In the genomic region with DNA sequence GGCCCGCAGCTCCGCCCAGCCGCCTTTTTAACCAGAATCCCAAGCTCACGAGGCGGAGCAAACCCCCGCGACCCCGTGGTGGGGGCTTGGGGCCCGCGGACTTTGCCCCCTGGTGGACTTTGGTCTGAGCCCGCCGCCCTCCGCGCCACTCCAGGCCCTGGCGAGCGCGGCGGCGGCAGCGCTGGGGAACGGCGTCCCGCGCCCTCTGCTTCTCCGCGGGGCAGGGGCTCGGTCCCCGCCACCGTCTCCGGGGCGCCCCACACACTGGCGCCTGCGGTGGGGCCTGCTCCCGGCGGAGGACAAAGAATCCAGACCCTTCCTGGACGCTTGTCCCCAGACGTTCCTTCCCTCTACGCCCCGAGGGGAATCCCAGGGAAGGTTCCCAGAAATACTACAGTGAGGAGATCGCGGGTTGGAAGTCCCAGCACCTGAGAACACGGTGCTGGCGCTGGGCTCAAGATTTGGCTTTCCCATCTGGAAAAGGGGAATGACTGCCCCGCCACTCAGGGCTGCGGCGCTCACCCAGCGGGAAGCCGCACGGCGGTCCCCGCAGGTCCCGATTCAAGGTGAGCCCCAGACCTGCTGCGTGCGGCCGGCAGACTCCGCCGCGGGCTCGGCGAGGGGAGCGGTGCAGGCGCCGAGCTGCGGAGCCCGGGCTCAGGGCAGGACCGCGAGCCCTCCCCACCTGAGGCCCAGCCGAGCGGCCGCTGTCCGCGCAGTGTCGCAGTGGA, we compare ENCODE assay signal across 8 cellular contexts. TPM values are rescaled to one million over a fixed set of nuclear protein-coding genes. Genes with fewer than 3 reads are reported as not detected.
DNase-seq lines count a peak whose midpoint lies in the region; ATAC-seq and TF ChIP-seq lines count a peak whose summit lies in the region.

HAAO (minus strand) TSS at position 1 of the 731 bp plus-strand sequence. CDS start 47 bp downstream, outside the sequence.

- H3K27me3 ChIP-seq in adipocyte (replicated peaks; ENCODE audit: control insufficient read depth, insufficient read depth, low read length) (peaks cover 22% of the 10 kb centered on the region), iPS-15b (ENCODE audit: control insufficient read depth, insufficient read depth, low read length) (peaks cover 14% of the 10 kb centered on the region), PC-3 (ENCODE audit: low read length) (no peaks in the 10 kb centered on the region)

- H3K79me2 ChIP-seq in PC-3 (ENCODE audit: low read length), result no peaks in the 10 kb centered on the region

- no peak within 1 kb of the TSS for H2AFZ ChIP-seq in PC-3 (ENCODE audit: low read length)

- no peaks in the 10 kb centered on the region for H3K9me2 ChIP-seq in PC-3 (replicated peaks; ENCODE audit: low read length)

- ATAC-seq in HG02870 (IDR thresholded peaks at IDR 0.05; ENCODE audit: unreplicated experiment), result peak; percentile 17
- no peak for ATAC-seq in PC-3

- H3K27ac ChIP-seq in PC-3 (ENCODE audit: low read length), result no peak within 1 kb of the TSS

- POLR2A ChIA-PET in PC-3 (lab: Charles Lee; ENCODE audit: unreplicated experiment), result no interaction called here

- H3F3A ChIP-seq in PC-3 (ENCODE audit: low read length, unreplicated experiment), result no peaks in the 10 kb centered on the region

- H3K9me3 ChIP-seq in adipocyte (ENCODE audit: control insufficient read depth, low read length) (no peaks in the 10 kb centered on the region), iPS-15b (ENCODE audit: control insufficient read depth, insufficient read depth, low read length) (no peaks in the 10 kb centered on the region), PC-3 (ENCODE audit: low read length) (no peaks in the 10 kb centered on the region)

- H3K36me3 ChIP-seq in adipocyte (ENCODE audit: control insufficient read depth, insufficient read depth, low read length, severe bottlenecking) (no peaks in the 10 kb centered on the region), iPS-15b (ENCODE audit: control insufficient read depth, insufficient read depth, low read length) (no peaks in the 10 kb centered on the region), PC-3 (ENCODE audit: low read depth, low read length) (no peaks in the 10 kb centered on the region)

- CTCF ChIA-PET in PC-3 (lab: Charles Lee), result no interaction called here

- no TSS peak for BruUV-seq in PC-3 (replicated peaks; lab: Mats Ljungman, UMichigan)

- H3K4me3 ChIP-seq in adipocyte (ENCODE audit: low read length), result peak within 1 kb of the TSS; percentile 72
- peak within 1 kb of the TSS; percentile 75 for H3K4me3 ChIP-seq in iPS-15b (ENCODE audit: low read depth, low read length)
- peak within 1 kb of the TSS; percentile 42 for H3K4me3 ChIP-seq in skeletal muscle cell (ENCODE audit: low read depth, low read length)
- H3K4me3 ChIP-seq in PC-3 (ENCODE audit: low read length), result no peak within 1 kb of the TSS

- DNase-seq in NOMO-1 treated with dmso at 0.1 percent for 144 hours (lab: John Stamatoyannopoulos, UW; ENCODE audit: unreplicated experiment), result peak; percentile 50
- DNase-seq in NOMO-1 treated with DMSO at 0.1 percent for 48 hours (lab: John Stamatoyannopoulos, UW; ENCODE audit: unreplicated experiment), result no peak
- DNase-seq in adipocyte (ENCODE audit: low read depth), result no peak
- no peak for DNase-seq in skeletal muscle cell (ENCODE audit: low read depth)
- no peak for DNase-seq in PC-3
- no peak for DNase-seq in cerebellar nuclear complex (lab: John Stamatoyannopoulos, UW)

- intact Hi-C loops in PC-3 (cut with micrococcal nuclease), result no loop called here

- no peak within 1 kb of the TSS for H3K4me2 ChIP-seq in PC-3 (ENCODE audit: low read length)

- H4K20me1 ChIP-seq in PC-3 (ENCODE audit: low read length), result no peaks in the 10 kb centered on the region

- no peaks in the 10 kb centered on the region for H3K4me1 ChIP-seq in adipocyte (ENCODE audit: control insufficient read depth, insufficient read depth, low read length)
- H3K4me1 ChIP-seq in iPS-15b (ENCODE audit: control insufficient read depth, insufficient read depth, low read length), result peaks cover 6% of the 10 kb centered on the region
- H3K4me1 ChIP-seq in PC-3 (ENCODE audit: insufficient read depth, low read length), result no peaks in the 10 kb centered on the region

- peak within 1 kb of the TSS; percentile 25 for H3K9ac ChIP-seq in adipocyte (ENCODE audit: low read length)
- H3K9ac ChIP-seq in iPS-15b (ENCODE audit: low read depth, low read length), result peak within 1 kb of the TSS; percentile 37
- no peak within 1 kb of the TSS for H3K9ac ChIP-seq in PC-3 (ENCODE audit: low read length)

- TF ChIP-seq CTCF in PC-3 (conservative IDR thresholded peaks at IDR 0.05; ENCODE audit: low read depth, low read length), result no peak

RNA-seq across cellular contexts. Expression of gene HAAO, which starts in this region (rescaled TPM):
- total RNA-seq in PC-3 (2014; rRNA removed), result not detected in 2 replicates
